16 cellular contexts compared by ENCODE assay signal in the genomic region with DNA sequence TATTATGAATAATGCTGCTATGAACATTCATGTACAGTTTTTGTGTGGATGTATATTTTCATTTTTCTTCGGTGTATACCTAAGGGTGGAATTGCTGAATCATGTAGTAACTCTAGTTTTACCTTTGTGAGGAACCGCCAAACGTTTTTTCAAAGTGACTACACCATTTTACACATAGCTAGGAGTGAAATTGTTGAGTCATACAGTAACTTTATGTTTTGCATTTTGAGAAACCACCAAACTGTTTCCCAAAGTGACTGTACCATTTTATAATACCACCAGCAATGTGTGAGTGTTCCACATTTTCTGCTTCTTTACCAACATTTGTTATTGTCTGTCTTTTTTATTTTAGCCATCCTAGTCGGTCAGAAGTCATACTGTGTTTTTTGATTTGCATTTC. TPM values are rescaled to one million over a fixed set of nuclear protein-coding genes. Genes with fewer than 3 reads are reported as not detected.
A peak's percentile ranks its signal among the peaks of the same experiment; 100 is the strongest.
DNase-seq lines count a peak whose midpoint lies in the region; ATAC-seq and TF ChIP-seq lines count a peak whose summit lies in the region.
"Had no signal": no experiment of that assay in that cellular context is flagged by ENCODE, and none has a peak within 500 bp of the region (broad histone marks: within the 10 kb centered on the region; RNA-seq: fewer than 3 reads in every experiment).

No MANE protein-coding gene starts in this region.

- H3K36me3 ChIP-seq in mammary epithelial cell (ENCODE audit: insufficient read depth, low read length), result no peaks in the 10 kb centered on the region
- H3K36me3 ChIP-seq: Peyer's patch, spleen had no signal

- peaks cover 1% of the 10 kb centered on the region for H3K27me3 ChIP-seq in mammary epithelial cell (ENCODE audit: insufficient read depth, low read length)
- H3K27me3 ChIP-seq: Peyer's patch had no signal

- no peak overlapping the region for H3K4me3 ChIP-seq in mammary epithelial cell (replicated peaks in 1 of 3; ENCODE audit: insufficient read depth in 1 of 3, low read depth in 2 of 3, low read length in 3 of 3)
- H3K4me3 ChIP-seq: Peyer's patch, spleen had no signal

- CTCF ChIA-PET in mammary epithelial cell (lab: Charles Lee; ENCODE audit: low non-redundant PET), result interaction anchor here (0.6 kb wide), 1 partner anchor 347 kb away, joined by 3 read pairs; no protein-coding TSS in a partner anchor

- no peak for DNase-seq in activated CD4-positive, CD25-positive, alpha-beta regulatory T cell (lab: John Stamatoyannopoulos, UW)
- DNase-seq in mammary epithelial cell, result peak; percentile 80
- no peak for DNase-seq in NCI-H187 (lab: John Stamatoyannopoulos, UW)
- DNase-seq in NCI-H748 treated with DMSO at 0.1 percent for 48 hours (lab: John Stamatoyannopoulos, UW), result no peak
- no peak for DNase-seq in Right ventricle myocardium superior
- DNase-seq: 8988T; activated B cell treated with CpG ODN at 0.5 μM for 24 hours; NCI-H1105; Peyer's patch; spleen; stimulated activated naive B cell treated with anti-CD40 and anti-IgM and Interleukin-4, amounts not matched to agents 10 μg/mL and 1 μg/mL and 100 μg/mL, for 72 hours had no signal

- H3K4me1 ChIP-seq in mammary epithelial cell (ENCODE audit: insufficient read depth, low read length), result no peaks in the 10 kb centered on the region
- H3K4me1 ChIP-seq: Peyer's patch had no signal

- ATAC-seq in activated CD4-positive, CD25-positive, alpha-beta regulatory T cell treated with anti-CD3 and anti-CD28 coated beads, Interleukin-2, amount 50 U/mL, for 24 hours, result peak; percentile 80 to 82
- ATAC-seq in GM21528 (IDR thresholded peaks at IDR 0.05; ENCODE audit: low FRiP score, unreplicated experiment) (peak; percentile 84), HG03095 (IDR thresholded peaks at IDR 0.05; ENCODE audit: unreplicated experiment) (peak; percentile 72), Right ventricle myocardium superior (ENCODE audit: poor library complexity) (no peak)
- ATAC-seq: stimulated activated naive B cell treated with anti-CD40 and anti-IgM and Interleukin-4, amounts not matched to agents 10 μg/mL and 1 μg/mL and 100 μg/mL, for 72 hours had no signal

- no peaks in the 10 kb centered on the region for H3K9me3 ChIP-seq in mammary epithelial cell (replicated peaks; ENCODE audit: insufficient read depth, low read length)
- H3K9me3 ChIP-seq: Peyer's patch, spleen had no signal

- WGBS in mammary epithelial cell (ENCODE audit: low coverage, missing lambda C conversion rate), result 30% methylated on average over 4 of the region's 4 CpGs

- no peak for TF ChIP-seq CTCF in mammary epithelial cell (conservative IDR thresholded peaks at IDR 0.05 in 1 of 2, IDR thresholded peaks at IDR 0.05 in 1 of 2; ENCODE audit: extremely low read depth in 1 of 2, insufficient read depth in 1 of 2, low read depth in 1 of 2, low read length in 2 of 2)

- H3K27ac ChIP-seq in mammary epithelial cell (ENCODE audit: insufficient read depth, low read depth, low read length), result no peak overlapping the region
- H3K27ac ChIP-seq: Peyer's patch, spleen had no signal

- in situ Hi-C loops in mammary epithelial cell (cut with MboI; ENCODE audit: low sequenced_read_pairs in 2 of 2), result no loop called here

- H4K20me1 ChIP-seq in mammary epithelial cell (ENCODE audit: insufficient read depth, low read length), result no peaks in the 10 kb centered on the region

- BruUV-seq in mammary epithelial cell (replicated peaks; lab: Mats Ljungman, UMichigan), result no TSS peak

- dilution Hi-C loops in mammary epithelial cell (cut with HindIII; ENCODE audit: low sequenced_read_pairs), result no loop called here

- intact Hi-C loops in mammary epithelial cell (cut with micrococcal nuclease), result no loop called here
- intact Hi-C loops in Right ventricle myocardium superior (cut with DNase I), result no loop called here

- no peaks in the 10 kb centered on the region for H3K79me2 ChIP-seq in mammary epithelial cell (ENCODE audit: insufficient read depth, low read length)

- H2AFZ ChIP-seq in mammary epithelial cell (ENCODE audit: low read depth, low read length), result no peak overlapping the region

- no peak overlapping the region for H3K4me2 ChIP-seq in mammary epithelial cell (ENCODE audit: insufficient read depth, low read depth, low read length)

- no peak overlapping the region for H3K9ac ChIP-seq in mammary epithelial cell (ENCODE audit: insufficient read depth, low read length)

RNA-seq across cellular contexts. Expression of gene TPH2, which starts 3.1 kb away (rescaled TPM):
- total RNA-seq in mammary epithelial cell (not detected), Right ventricle myocardium superior (not detected)
- polyA plus RNA-seq in mammary epithelial cell, result not detected
- not detected for polyA minus RNA-seq in mammary epithelial cell
- total RNA-seq: activated B cell treated with CpG ODN at 0.5 μM for 24 hours, Daoy, myocyte, Peyer's patch had no signal
